15 cellular contexts compared by ENCODE assay signal in the genomic region with DNA sequence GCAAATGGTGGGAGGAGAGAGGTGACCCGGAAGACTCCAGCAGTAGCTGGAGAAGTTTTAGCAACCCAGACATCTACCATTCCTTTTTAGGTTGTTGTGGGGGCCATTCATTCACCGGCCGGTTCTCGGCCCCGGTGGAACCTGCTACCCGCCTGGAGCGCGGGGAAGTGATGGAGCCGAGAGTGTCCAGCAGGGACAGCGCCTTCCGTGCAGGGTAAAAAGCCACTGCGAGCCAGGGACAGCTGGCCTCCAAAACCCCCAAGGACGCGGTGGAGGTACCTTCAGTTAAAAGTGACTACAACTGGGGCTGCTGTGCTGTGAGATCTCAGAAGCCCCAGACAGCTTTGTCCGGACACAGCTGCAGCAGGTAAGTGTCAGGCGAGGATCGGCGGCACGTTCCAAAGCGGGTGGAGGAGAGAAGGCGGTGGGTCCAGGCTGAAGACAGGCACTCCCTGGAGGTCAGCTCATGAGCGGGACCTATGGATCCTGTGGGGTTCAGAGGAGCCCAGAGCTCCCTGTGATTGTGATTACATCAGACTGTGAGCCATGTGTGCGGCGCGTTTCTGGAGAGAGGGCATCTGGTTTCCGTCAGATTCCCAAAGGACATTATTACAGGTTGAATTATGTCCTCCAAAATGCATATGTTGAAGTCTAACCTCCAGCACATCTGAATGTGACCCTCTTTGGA.
"Had no signal": no experiment of that assay in that cellular context is flagged by ENCODE, and none has a peak within 500 bp of the region (broad histone marks: within the 10 kb centered on the region; RNA-seq: fewer than 3 reads in every experiment).

No MANE protein-coding gene starts in this region.

- H3K4me1 Mint-ChIP-seq: memory B cell, natural killer cell had no signal

- H3K36me3 Mint-ChIP-seq: activated naive CD4-positive, alpha-beta T cell treated with anti-CD3 and anti-CD28 coated beads, Interleukin-2, amount 50 U/mL, for 72 hours; memory B cell; natural killer cell had no signal

- H3K4me3 Mint-ChIP-seq: activated CD8-positive, alpha-beta T cell treated with anti-CD3 and anti-CD28 coated beads for 36 hours; activated T-cell treated with anti-CD3 and anti-CD28 coated beads, Interleukin-2, amount 50 U/mL, for 72 hours; memory B cell; natural killer cell had no signal

- H3K27ac Mint-ChIP-seq: activated CD8-positive, alpha-beta T cell treated with anti-CD3 and anti-CD28 coated beads for 36 hours; activated T-cell treated with anti-CD3 and anti-CD28 coated beads, Interleukin-2, amount 50 U/mL, for 72 hours; memory B cell; natural killer cell had no signal

- H3K27me3 ChIP-seq: cardiac muscle cell, hepatocyte, uterus had no signal

- H3K9me3 ChIP-seq: tibial artery, uterus had no signal

- H2AFZ ChIP-seq: hepatocyte had no signal

- ATAC-seq: activated CD8-positive, alpha-beta T cell treated with anti-CD3 and anti-CD28 coated beads for 36 hours; activated naive CD4-positive, alpha-beta T cell treated with anti-CD3 and anti-CD28 coated beads, Interleukin-2, amount 50 U/mL, for 72 hours; activated T-cell treated with anti-CD3 and anti-CD28 coated beads, Interleukin-2, amount 50 U/mL, for 72 hours; left ventricle myocardium superior; natural killer cell had no signal

- DNase-seq: activated CD4-positive, alpha-beta T cell treated with anti-CD3 and anti-CD28 coated beads for 4 hours; activated CD8-positive, alpha-beta T cell treated with anti-CD3 and anti-CD28 coated beads for 36 hours; activated gamma-delta T cell; activated T-cell treated with anti-CD3 and anti-CD28 coated beads, Interleukin-2, amount 50 U/mL, for 72 hours; left ventricle myocardium superior; natural killer cell; stimulated activated CD4-positive, alpha-beta T cell treated with anti-CD3 and anti-CD28 coated beads, Interleukin-4, amount 100 ng/mL, for 24 hours; stimulated activated naive CD4-positive, alpha-beta T cell; T-helper 2 cell; uterus had no signal

- H3K36me3 ChIP-seq: cardiac muscle cell, tibial artery, uterus had no signal

- H3K4me2 ChIP-seq: hepatocyte had no signal

- H3K27ac ChIP-seq: cardiac muscle cell, hepatocyte, tibial artery, uterus had no signal

- H3K4me1 ChIP-seq: tibial artery, uterus had no signal

- H3K4me3 ChIP-seq: cardiac muscle cell, hepatocyte, tibial artery, uterus had no signal

- H3K9me3 Mint-ChIP-seq: activated CD8-positive, alpha-beta T cell treated with anti-CD3 and anti-CD28 coated beads for 36 hours; activated naive CD4-positive, alpha-beta T cell treated with anti-CD3 and anti-CD28 coated beads, Interleukin-2, amount 50 U/mL, for 72 hours; activated T-cell treated with anti-CD3 and anti-CD28 coated beads, Interleukin-2, amount 50 U/mL, for 72 hours; memory B cell; natural killer cell had no signal
